ENCODE assay signal across 7 cellular contexts in the genomic region with DNA sequence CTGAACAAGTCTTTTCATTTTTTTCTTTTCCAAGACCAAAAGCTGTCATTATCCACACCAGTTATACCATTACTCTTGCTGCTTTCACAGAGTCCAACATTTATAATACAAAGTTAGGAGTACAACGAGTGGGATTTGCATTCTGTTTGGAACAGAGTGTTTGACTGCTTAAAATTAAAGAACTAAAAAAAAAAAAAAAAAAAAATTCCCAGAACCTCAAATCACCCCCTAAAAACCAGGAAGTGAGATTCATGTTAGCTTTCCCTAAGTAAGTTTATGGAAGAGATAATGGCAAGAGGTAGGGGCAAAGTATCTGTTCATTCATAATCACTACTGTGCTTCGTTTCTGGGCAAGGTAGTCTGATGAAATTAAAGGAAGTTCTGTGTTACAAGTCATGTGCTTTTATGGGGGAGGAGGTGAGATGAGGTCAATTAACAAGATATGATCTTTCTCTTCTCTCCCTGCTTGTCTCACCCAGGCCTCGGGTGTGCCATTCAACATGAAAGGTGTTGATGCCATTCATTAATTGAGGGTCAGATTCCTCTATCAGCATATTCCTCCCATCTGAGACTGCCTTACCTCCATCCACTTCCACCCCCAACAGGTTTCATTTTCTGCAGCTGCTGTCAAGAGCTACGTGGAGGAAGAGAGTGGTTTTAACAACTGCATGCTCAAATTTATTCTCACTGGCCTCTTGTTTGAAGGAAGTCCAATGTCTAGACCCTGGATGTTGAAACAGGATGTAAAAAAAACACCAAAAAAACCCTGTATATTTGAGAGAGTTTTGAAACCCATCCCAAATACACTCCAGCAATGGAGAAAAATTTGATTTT. TPM values are rescaled to one million over a fixed set of nuclear protein-coding genes. Genes with fewer than 3 reads are reported as not detected.
DNase-seq lines count a peak whose midpoint lies in the region; ATAC-seq, FAIRE-seq and TF ChIP-seq lines count a peak whose summit lies in the region.

No MANE protein-coding gene starts in this region.

- no peaks in the 10 kb centered on the region for H3K27me3 ChIP-seq in KMS-11 (ENCODE audit: insufficient read depth, low read depth)

- H3K27ac Mint-ChIP-seq in natural killer cell treated with Interleukin-12 subunit alpha and Interleukin-12 subunit beta and Interleukin-15 and Interleukin-18, amount 100 ng/mL, for 72 hours: peak overlapping the region; percentile 96 to 98

- peaks cover 3% of the 10 kb centered on the region for H3K27me3 Mint-ChIP-seq in activated T-cell treated with anti-CD3 and anti-CD28 coated beads, Interleukin-2, amount 50 U/mL, for 4 hours (ENCODE audit: low read depth)
- H3K27me3 Mint-ChIP-seq in natural killer cell treated with Interleukin-12 subunit alpha and Interleukin-12 subunit beta and Interleukin-15 and Interleukin-18, amount 100 ng/mL, for 72 hours: no peaks in the 10 kb centered on the region

- peaks cover 56% of the 10 kb centered on the region for H3K4me1 ChIP-seq in KMS-11 (ENCODE audit: low read depth, poor library complexity, severe bottlenecking)
- peaks cover 0 to 3% of the 10 kb centered on the region in 2 donors for H3K4me1 ChIP-seq in kidney (ENCODE audit: control insufficient read depth in 1 of 2, insufficient read depth in 1 of 2, low read depth in 1 of 2, low read length in 2 of 2)

- peaks cover 2% of the 10 kb centered on the region for H3K36me3 Mint-ChIP-seq in activated T-cell treated with anti-CD3 and anti-CD28 coated beads, Interleukin-2, amount 50 U/mL, for 4 hours (ENCODE audit: insufficient read depth)
- H3K36me3 Mint-ChIP-seq in natural killer cell treated with Interleukin-12 subunit alpha and Interleukin-12 subunit beta and Interleukin-15 and Interleukin-18, amount 100 ng/mL, for 72 hours: peaks cover 8% of the 10 kb centered on the region

- peak overlapping the region; percentile 60 for H3K27ac ChIP-seq in KMS-11
- no peak overlapping the region for H3K27ac ChIP-seq in kidney (ENCODE audit: low read depth in 2 of 2, low read length in 2 of 2)

- H3K4me3 Mint-ChIP-seq in activated T-cell treated with anti-CD3 and anti-CD28 coated beads, Interleukin-2, amount 50 U/mL, for 4 hours: peak overlapping the region; percentile 69
- H3K4me3 Mint-ChIP-seq in natural killer cell treated with Interleukin-12 subunit alpha and Interleukin-12 subunit beta and Interleukin-15 and Interleukin-18, amount 100 ng/mL, for 72 hours: peak overlapping the region; percentile 93

- peaks cover 39% of the 10 kb centered on the region for H3K4me1 Mint-ChIP-seq in activated T-cell treated with anti-CD3 and anti-CD28 coated beads, Interleukin-2, amount 50 U/mL, for 4 hours (ENCODE audit: low read depth)
- H3K4me1 Mint-ChIP-seq in natural killer cell treated with Interleukin-12 subunit alpha and Interleukin-12 subunit beta and Interleukin-15 and Interleukin-18, amount 100 ng/mL, for 72 hours (ENCODE audit: low read depth in 2 of 2): peaks cover 59 to 61% of the 10 kb centered on the region in 2 donors

- peak overlapping the region; percentile 16; the same call in 1 of the 2 replicates for H2AFZ ChIP-seq in KMS-11 (ENCODE audit: low read depth)

- H3K4me2 ChIP-seq in KMS-11: peak overlapping the region; percentile 61

- H4K20me1 ChIP-seq in KMS-11 (ENCODE audit: insufficient read depth): no peaks in the 10 kb centered on the region

- no peaks in the 10 kb centered on the region for H3K79me2 ChIP-seq in KMS-11 (ENCODE audit: insufficient read depth, low read depth)

- no peaks in the 10 kb centered on the region for H3K9me3 ChIP-seq in kidney (ENCODE audit: control insufficient read depth in 1 of 2, low read length in 2 of 2)

- H3K9me3 Mint-ChIP-seq in activated T-cell treated with anti-CD3 and anti-CD28 coated beads, Interleukin-2, amount 50 U/mL, for 4 hours: no peaks in the 10 kb centered on the region
- H3K9me3 Mint-ChIP-seq in natural killer cell treated with Interleukin-12 subunit alpha and Interleukin-12 subunit beta and Interleukin-15 and Interleukin-18, amount 100 ng/mL, for 72 hours: no peaks in the 10 kb centered on the region

- DNase-seq in activated T-cell treated with anti-CD3 and anti-CD28 coated beads, Interleukin-2, amount 50 U/mL, for 4 hours: peak; percentile 5
- peak; percentile 70 for DNase-seq in natural killer cell treated with Interleukin-12 subunit alpha and Interleukin-12 subunit beta and Interleukin-15 and Interleukin-18, amount 100 ng/mL, for 72 hours (ENCODE audit: low spot score)
- DNase-seq in kidney (no peak), NCI-H2081 treated with DMSO at 0.1 percent for 48 hours (lab: John Stamatoyannopoulos, UW) (no peak)

- ATAC-seq in GM18858 (IDR thresholded peaks at IDR 0.05; ENCODE audit: unreplicated experiment) (peak; percentile 71), GM21576 (IDR thresholded peaks at IDR 0.05; ENCODE audit: unreplicated experiment) (peak; percentile 74)
- peak; percentile 65 to 70 for ATAC-seq in activated T-cell treated with anti-CD3 and anti-CD28 coated beads, Interleukin-2, amount 50 U/mL, for 4 hours
- peak; percentile 95 to 96 for ATAC-seq in natural killer cell treated with Interleukin-12 subunit alpha and Interleukin-12 subunit beta and Interleukin-15 and Interleukin-18, amount 100 ng/mL, for 72 hours

- no peak for TF ChIP-seq CTCF in KMS-11 (conservative IDR thresholded peaks at IDR 0.05; ENCODE audit: low read depth, low read length)
- no peak for TF ChIP-seq CTCF in kidney (IDR thresholded peaks at IDR 0.05; ENCODE audit: borderline replicate concordance, extremely low read depth, insufficient read depth)

- H3K36me3 ChIP-seq in KMS-11 (ENCODE audit: insufficient read depth) (no peaks in the 10 kb centered on the region), kidney (ENCODE audit: control insufficient read depth in 1 of 2, insufficient read depth in 2 of 2, low read length in 2 of 2) (no peaks in the 10 kb centered on the region)

- H3K9ac ChIP-seq in KMS-11 (peak overlapping the region; percentile 25; the same call in 1 of the 2 replicates), kidney (ENCODE audit: low read length in 2 of 2) (no peak overlapping the region)

- no peak for FAIRE-seq in kidney (lab: Jason Lieb, UNC)

- intact Hi-C loops in kidney (cut with DNase I): no loop called here

- H3K4me3 ChIP-seq in KMS-11 (IDR thresholded peaks at IDR 0.05; ENCODE audit: insufficient read depth, low read depth, low read length) (no peak overlapping the region), kidney (ENCODE audit: low read length in 2 of 2) (no peak overlapping the region)

RNA-seq across cellular contexts. Expression of a gene that starts 58.1 kb away (rescaled TPM):
- total RNA-seq in activated T-cell treated with anti-CD3 and anti-CD28 coated beads, Interleukin-2, amount 50 U/mL, for 4 hours: 1 to 10 TPM; 2.7 to 4.2 (median 3.3) TPM
- 10 to 100 TPM; 19.2 to 46.2 TPM for total RNA-seq in natural killer cell treated with Interleukin-12 subunit alpha and Interleukin-12 subunit beta and Interleukin-15 and Interleukin-18, amount 100 ng/mL, for 72 hours
- 8.0 TPM for total RNA-seq in kidney
- 1.5 TPM for polyA plus RNA-seq in kidney (ENCODE audit: insufficient read depth, low read depth, low replicate concordance)

Comparison
In these comparisons a context has a peak if more than half of its experiments do, and no peak if none do; other contexts are left out.
1. DNase-seq: peak in activated T-cell treated with anti-CD3 and anti-CD28 coated beads, Interleukin-2, amount 50 U/mL, for 4 hours (single experiment) and natural killer cell treated with Interleukin-12 subunit alpha and Interleukin-12 subunit beta and Interleukin-15 and Interleukin-18, amount 100 ng/mL, for 72 hours (single experiment); none in kidney (single experiment) and NCI-H2081 treated with DMSO at 0.1 percent for 48 hours (single experiment).
2. Peak in every context shown above with its lines, with median percentiles within 50 percentile points of each other: ATAC-seq.